8 cellular contexts compared by ENCODE assay signal in the genomic region with DNA sequence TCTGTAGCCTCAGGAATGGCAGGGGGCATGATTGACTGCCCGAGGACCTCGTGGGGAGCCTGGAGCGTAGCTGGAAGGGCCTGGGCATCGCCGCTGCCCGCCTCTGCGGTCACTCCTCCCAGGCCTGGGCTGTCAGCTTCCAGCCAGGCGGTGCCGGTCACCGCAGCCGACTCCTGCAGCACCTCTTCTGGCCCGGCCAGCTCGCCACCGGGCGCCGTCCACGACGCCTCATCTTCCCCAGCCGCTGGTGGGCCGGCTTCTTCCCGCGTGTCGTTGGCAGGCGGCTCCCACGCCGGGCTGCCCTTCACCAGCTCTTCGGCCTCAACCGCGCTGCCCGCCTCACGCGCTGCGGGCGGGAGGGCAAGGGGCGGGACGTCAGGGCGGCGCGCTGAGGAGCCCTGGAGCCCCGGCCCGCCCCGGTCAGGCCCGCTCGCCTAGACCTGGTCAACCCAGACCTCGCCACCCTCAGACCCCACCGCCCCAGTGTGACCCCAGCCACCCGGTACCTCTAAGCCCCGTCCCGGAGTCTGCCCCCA. TPM values are rescaled to one million over a fixed set of nuclear protein-coding genes. Genes with fewer than 3 reads are reported as not detected.
A peak's percentile ranks its signal among the peaks of the same experiment; 100 is the strongest.
DNase-seq lines count a peak whose midpoint lies in the region; ATAC-seq and TF ChIP-seq lines count a peak whose summit lies in the region.

No MANE protein-coding gene starts in this region.

- in situ Hi-C loops in IMR-90 (cut with MboI; ENCODE audit: low sequenced_read_pairs), result no loop called here

- H2BK5ac ChIP-seq in IMR-90 (ENCODE audit: low read depth, low read length, poor library complexity, severe bottlenecking), result no peak overlapping the region

- H2AK5ac ChIP-seq in IMR-90 (ENCODE audit: low read depth, low read length), result no peak overlapping the region

- no peak overlapping the region for H2AK9ac ChIP-seq in IMR-90 (replicated peaks; ENCODE audit: low read depth, low read length, poor library complexity)

- TF ChIP-seq CTCF in AG10803 (conservative IDR thresholded peaks at IDR 0.05; ENCODE audit: low read length), result no peak
- TF ChIP-seq CTCF in IMR-90 (conservative IDR thresholded peaks at IDR 0.05; ENCODE audit: low read depth, low read length), result no peak

- no peak overlapping the region for H2BK120ac ChIP-seq in IMR-90 (ENCODE audit: low read depth, low read length)

- H4K91ac ChIP-seq in IMR-90 (ENCODE audit: insufficient read depth, low read depth, low read length), result no peak overlapping the region

- H3K79me1 ChIP-seq in IMR-90 (ENCODE audit: low read depth in 1 of 2, low read length in 2 of 2), result no peaks in the 10 kb centered on the region

- H4K20me1 ChIP-seq in IMR-90 (ENCODE audit: insufficient read depth, low read length), result peaks cover 6% of the 10 kb centered on the region

- H3K4ac ChIP-seq in IMR-90 (ENCODE audit: low read depth, low read length), result no peak overlapping the region

- no peak for TF ChIP-seq RAD21 in IMR-90 (IDR thresholded peaks at IDR 0.05; ENCODE audit: low read length)

- H3K9me1 ChIP-seq in IMR-90 (ENCODE audit: insufficient read depth, low read length), result no peaks in the 10 kb centered on the region; the same call in 1 of the 2 replicates

- no peak overlapping the region for H3K9ac ChIP-seq in IMR-90 (ENCODE audit: low read depth, low read length)
- no peak overlapping the region for H3K9ac ChIP-seq in mucosa of rectum (ENCODE audit: low read depth in 1 of 2, low read length in 2 of 2)

- no TSS peak for BruUV-seq in IMR-90 (replicated peaks; lab: Mats Ljungman, UMichigan)

- no peak overlapping the region for H3K18ac ChIP-seq in IMR-90 (ENCODE audit: low read depth, low read length)

- 13% methylated on average over 23 of the region's 49 CpGs; no CpG with 5 or more reads in 1 of the 2 experiments for WGBS in IMR-90 (ENCODE audit: extremely low coverage in 2 of 2, insufficient read length in 1 of 2), 2 experiments

- H2BK15ac ChIP-seq in IMR-90 (ENCODE audit: low read depth, low read length), result no peak overlapping the region

- intact Hi-C loops in IMR-90 (cut with micrococcal nuclease), result no loop called here

- H3K4me3 ChIP-seq in AG10803 (ENCODE audit: low read length) (peak overlapping the region; percentile 41), IMR-90 (ENCODE audit: insufficient read depth, low read depth, low read length) (peak overlapping the region; percentile 48), mucosa of rectum (ENCODE audit: low read length in 2 of 2) (peak overlapping the region; percentile 41 to 50)

- H3K56ac ChIP-seq in IMR-90 (ENCODE audit: extremely low read depth, insufficient read depth, low read length), result no peak overlapping the region

- H3K23ac ChIP-seq in IMR-90 (ENCODE audit: low read depth, low read length), result no peak overlapping the region

- no peak overlapping the region for H3K14ac ChIP-seq in IMR-90 (replicated peaks; ENCODE audit: low read depth, low read length)

- no peaks in the 10 kb centered on the region for H3K9me3 ChIP-seq in IMR-90 (ENCODE audit: control insufficient read depth, insufficient read depth, low read length)
- H3K9me3 ChIP-seq in mucosa of rectum (ENCODE audit: control insufficient read depth in 2 of 2, low read length in 2 of 2), result no peaks in the 10 kb centered on the region

- no peak overlapping the region for H2BK20ac ChIP-seq in IMR-90 (ENCODE audit: low read depth, low read length)

- POLR2A ChIA-PET in IMR-90 (lab: Charles Lee; ENCODE audit: unreplicated experiment), result interaction anchor here (0.6 kb wide), 1 partner anchor 1699 kb away, joined by 4 read pairs; no protein-coding TSS in a partner anchor

- ATAC-seq in IMR-90 (ENCODE audit: low read depth), result peak; percentile 55
- ATAC-seq in GM19467 (IDR thresholded peaks at IDR 0.05; ENCODE audit: unreplicated experiment), result no peak

- peak overlapping the region; percentile 86 for H2AFZ ChIP-seq in IMR-90 (replicated peaks; ENCODE audit: low read length, poor library complexity)

- H4K8ac ChIP-seq in IMR-90 (ENCODE audit: low read depth in 2 of 2, low read length in 2 of 2), result no peak overlapping the region

- peak overlapping the region; percentile 76; the same call in 1 of the 2 replicates for H3K4me2 ChIP-seq in IMR-90 (ENCODE audit: low read depth, low read length)

- CTCF ChIA-PET in IMR-90 (lab: Yijun Ruan, JAX), result no interaction called here

- H3K4me1 ChIP-seq in IMR-90 (ENCODE audit: control insufficient read depth, insufficient read depth, low read length) (no peaks in the 10 kb centered on the region), mucosa of rectum (ENCODE audit: control insufficient read depth in 2 of 2, insufficient read depth in 2 of 2, low read length in 2 of 2) (peaks cover 4 to 5% of the 10 kb centered on the region in 2 donors)

- H3K27me3 ChIP-seq in IMR-90 (ENCODE audit: control insufficient read depth, insufficient read depth, low read length) (peaks cover 46% of the 10 kb centered on the region), mucosa of rectum (ENCODE audit: control insufficient read depth in 2 of 2, insufficient read depth in 2 of 2, low read length in 2 of 2) (peaks cover 19 to 26% of the 10 kb centered on the region in 2 donors)

- H3K27ac ChIP-seq in IMR-90 (ENCODE audit: insufficient read depth, low read length), result no peak overlapping the region
- H3K27ac ChIP-seq in mucosa of rectum (ENCODE audit: low read depth in 2 of 2, low read length in 2 of 2), result no peak overlapping the region

- DNase-seq in AG10803 (ENCODE audit: low read depth), result no peak
- no peak for DNase-seq in IMR-90
- DNase-seq in dermis blood vessel endothelial cell, result peak; percentile 25
- no peak for DNase-seq in middle frontal gyrus (ENCODE audit: extremely low spot score, low spot score)
- no peak for DNase-seq in NCI-H2196 (lab: John Stamatoyannopoulos, UW; ENCODE audit: unreplicated experiment)
- no peak for DNase-seq in stimulated activated CD4-positive, alpha-beta T cell treated with anti-CD3 and anti-CD28 coated beads, Interleukin-4, amount 100 ng/mL, for 24 hours

- dilution Hi-C loops in IMR-90 (cut with HindIII; ENCODE audit: low sequenced_read_pairs, unreplicated experiment), result no loop called here

- TF ChIP-seq POLR2A in IMR-90 (IDR thresholded peaks at IDR 0.05; ENCODE audit: low read depth, low read length), result no peak

- no peak overlapping the region for H4K5ac ChIP-seq in IMR-90 (ENCODE audit: low read depth, low read length)

- H3K36me3 ChIP-seq in IMR-90 (ENCODE audit: control insufficient read depth, insufficient read depth, low read length) (no peaks in the 10 kb centered on the region), mucosa of rectum (ENCODE audit: control insufficient read depth in 2 of 2, insufficient read depth in 2 of 2, low read length in 2 of 2) (no peaks in the 10 kb centered on the region)

TF ChIP-seq in IMR-90, 13 proteins besides CTCF, POLR2A, EP300 and RAD21:
- TF ChIP-seq, protein P1, sequence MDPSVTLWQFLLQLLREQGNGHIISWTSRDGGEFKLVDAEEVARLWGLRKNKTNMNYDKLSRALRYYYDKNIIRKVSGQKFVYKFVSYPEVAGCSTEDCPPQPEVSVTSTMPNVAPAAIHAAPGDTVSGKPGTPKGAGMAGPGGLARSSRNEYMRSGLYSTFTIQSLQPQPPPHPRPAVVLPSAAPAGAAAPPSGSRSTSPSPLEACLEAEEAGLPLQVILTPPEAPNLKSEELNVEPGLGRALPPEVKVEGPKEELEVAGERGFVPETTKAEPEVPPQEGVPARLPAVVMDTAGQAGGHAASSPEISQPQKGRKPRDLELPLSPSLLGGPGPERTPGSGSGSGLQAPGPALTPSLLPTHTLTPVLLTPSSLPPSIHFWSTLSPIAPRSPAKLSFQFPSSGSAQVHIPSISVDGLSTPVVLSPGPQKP (IDR thresholded peaks at IDR 0.05; ENCODE audit: borderline replicate concordance, low read depth, low read length), result no peak
- no peak for TF ChIP-seq CEBPB (IDR thresholded peaks at IDR 0.05; ENCODE audit: low read depth, low read length)
- TF ChIP-seq CHD1 (IDR thresholded peaks at IDR 0.05; ENCODE audit: low read depth, low read length), result no peak
- no peak for TF ChIP-seq BHLHE40 (IDR thresholded peaks at IDR 0.05; ENCODE audit: low read depth, low read length)
- no peak for TF ChIP-seq MAZ (IDR thresholded peaks at IDR 0.05; ENCODE audit: borderline replicate concordance, low read depth, low read length)
- TF ChIP-seq MAFK (IDR thresholded peaks at IDR 0.05; ENCODE audit: low read depth, low read length), result no peak
- TF ChIP-seq RCOR1 (IDR thresholded peaks at IDR 0.05; ENCODE audit: insufficient replicate concordance, low read length), result no peak
- no peak for TF ChIP-seq RFX5 (IDR thresholded peaks at IDR 0.05; ENCODE audit: low read depth, low read length)
- TF ChIP-seq MXI1 (IDR thresholded peaks at IDR 0.05; ENCODE audit: borderline replicate concordance, low read depth, low read length), result no peak
- TF ChIP-seq FOS (IDR thresholded peaks at IDR 0.05; ENCODE audit: low read depth, low read length), result no peak
- no peak for TF ChIP-seq NFE2L2 (IDR thresholded peaks at IDR 0.05; ENCODE audit: low read depth, low read length)
- TF ChIP-seq, protein P2, sequence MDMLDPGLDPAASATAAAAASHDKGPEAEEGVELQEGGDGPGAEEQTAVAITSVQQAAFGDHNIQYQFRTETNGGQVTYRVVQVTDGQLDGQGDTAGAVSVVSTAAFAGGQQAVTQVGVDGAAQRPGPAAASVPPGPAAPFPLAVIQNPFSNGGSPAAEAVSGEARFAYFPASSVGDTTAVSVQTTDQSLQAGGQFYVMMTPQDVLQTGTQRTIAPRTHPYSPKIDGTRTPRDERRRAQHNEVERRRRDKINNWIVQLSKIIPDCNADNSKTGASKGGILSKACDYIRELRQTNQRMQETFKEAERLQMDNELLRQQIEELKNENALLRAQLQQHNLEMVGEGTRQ (IDR thresholded peaks at IDR 0.05; ENCODE audit: low read depth, low read length), result no peak
- TF ChIP-seq SMC3 (IDR thresholded peaks at IDR 0.05; ENCODE audit: low read depth, low read length), result no peak

RNA-seq across cellular contexts. Expression of a gene that starts 1.0 kb away (rescaled TPM):
- total RNA-seq in IMR-90 (2012; rRNA removed), result under 0.01 TPM in 2 replicates
- polyA plus RNA-seq in IMR-90 (2012; rRNA removed), result 0.10 TPM in 2 replicates
- polyA plus RNA-seq in IMR-90 (2012; cell fraction: cytosol; rRNA removed), result 0.06 and 0.13 TPM in 2 replicates
- 0.05 and 0.07 TPM in 2 replicates for polyA plus RNA-seq in IMR-90 (2012; cell fraction: nucleus; rRNA removed; ENCODE audit: low replicate concordance)
- total RNA-seq in dermis blood vessel endothelial cell, result 0.51 and 0.79 TPM in 2 replicates
